Comparison of ENCODE assay signal across 1 cellular context in genomic region chr11:111657905-111658304, GRCh38.
A peak's percentile ranks its signal among the peaks of the same experiment; 100 is the strongest.
TF ChIP-seq lines count a peak whose summit lies in the region.

No MANE protein-coding gene starts in this region.

TF ChIP-seq in HEK293, 187 proteins besides CTCF, POLR2A, EP300 and RAD21 (continued from another document):
- 0 out of 2 replicates have a peak, but pooled peaks have one; percentile 37 for TF ChIP-seq ZXDB (tag by site-specific recombination; IDR thresholded peaks at IDR 0.05)
- TF ChIP-seq ZNF394 (tag by site-specific recombination; IDR thresholded peaks at IDR 0.05; ENCODE audit: borderline replicate concordance) = peak; percentile 92
- TF ChIP-seq ZNF426 (tag by site-specific recombination; IDR thresholded peaks at IDR 0.05) = peak; percentile 85
- peak; percentile 39 for TF ChIP-seq ZNF654 (tag by site-specific recombination; IDR thresholded peaks at IDR 0.05; ENCODE audit: low read depth)
- 0 out of 2 replicates have a peak, but pooled peaks have one; percentile 42 for TF ChIP-seq ZNF501 (tag by site-specific recombination; IDR thresholded peaks at IDR 0.05)
- TF ChIP-seq ZBTB21 (tag by site-specific recombination; IDR thresholded peaks at IDR 0.05) = peak; percentile 37; the same call in 1 of the 2 replicates
- peak; percentile 80 for TF ChIP-seq ZBTB11 (tag by site-specific recombination; conservative IDR thresholded peaks at IDR 0.05; ENCODE audit: low read depth)
- 0 out of 2 replicates have a peak, but pooled peaks have one; percentile 48 for TF ChIP-seq ZNF664 (tag by site-specific recombination; IDR thresholded peaks at IDR 0.05)
- TF ChIP-seq ZNF560 (tag by site-specific recombination; IDR thresholded peaks at IDR 0.05; ENCODE audit: borderline replicate concordance) = 0 out of 2 replicates have a peak, but pooled peaks have one; percentile 39
- TF ChIP-seq ZNF518A (tag by site-specific recombination; conservative IDR thresholded peaks at IDR 0.05; ENCODE audit: low read depth) = peak; percentile 85
- peak; percentile 68 for TF ChIP-seq ZBTB8A (tag by site-specific recombination; IDR thresholded peaks at IDR 0.05)
